8 cellular contexts compared by ENCODE assay signal in the genomic region with DNA sequence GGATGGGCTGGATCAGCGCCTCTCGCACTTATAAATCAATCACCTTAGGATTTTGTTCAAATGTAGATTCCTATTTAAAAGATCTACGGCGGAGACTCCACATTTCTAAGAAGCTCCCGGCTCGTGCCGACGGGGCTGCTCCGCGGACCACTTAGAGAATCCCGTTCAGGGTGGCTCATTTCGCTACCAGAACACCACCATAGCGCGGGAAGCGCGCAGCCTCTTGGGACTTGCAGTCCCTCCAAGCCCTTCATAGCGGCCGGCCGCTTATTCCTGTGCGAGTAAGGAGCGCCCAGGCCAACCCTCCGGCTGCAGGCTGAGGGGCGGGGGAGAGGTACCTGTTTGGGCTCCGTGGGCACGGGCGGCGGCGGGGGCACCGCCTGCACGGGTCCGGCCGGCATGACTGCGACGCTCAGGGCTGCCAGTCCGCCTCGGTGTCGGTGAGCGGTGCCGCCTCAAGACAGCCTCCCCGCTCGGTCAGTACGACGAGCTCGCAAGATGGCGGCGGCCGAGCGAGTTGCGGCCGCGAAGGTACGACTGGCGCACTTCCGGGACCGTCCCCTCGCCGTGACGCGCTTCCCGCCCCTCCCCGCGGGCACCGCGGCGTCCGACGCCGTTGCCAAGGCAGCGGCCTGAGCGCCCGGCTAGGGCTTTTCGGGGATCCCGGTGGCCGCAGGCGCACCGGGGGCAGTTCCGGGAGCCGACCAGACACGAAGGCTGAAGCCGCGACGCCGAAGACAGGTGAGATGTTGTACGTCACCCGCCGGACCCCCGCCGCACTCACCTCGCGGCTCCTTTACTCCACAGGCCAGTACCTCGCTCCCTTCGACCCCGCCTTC. TPM values are rescaled to one million over a fixed set of nuclear protein-coding genes. Genes with fewer than 3 reads are reported as not detected.
DNase-seq lines count a peak whose midpoint lies in the region; ATAC-seq and TF ChIP-seq lines count a peak whose summit lies in the region.

Gene CCDC157, plus strand, starts transcription at position 616 of the 839 bp plus-strand sequence. CDS start 8,994 bp downstream, outside the sequence.
A gene with protein sequence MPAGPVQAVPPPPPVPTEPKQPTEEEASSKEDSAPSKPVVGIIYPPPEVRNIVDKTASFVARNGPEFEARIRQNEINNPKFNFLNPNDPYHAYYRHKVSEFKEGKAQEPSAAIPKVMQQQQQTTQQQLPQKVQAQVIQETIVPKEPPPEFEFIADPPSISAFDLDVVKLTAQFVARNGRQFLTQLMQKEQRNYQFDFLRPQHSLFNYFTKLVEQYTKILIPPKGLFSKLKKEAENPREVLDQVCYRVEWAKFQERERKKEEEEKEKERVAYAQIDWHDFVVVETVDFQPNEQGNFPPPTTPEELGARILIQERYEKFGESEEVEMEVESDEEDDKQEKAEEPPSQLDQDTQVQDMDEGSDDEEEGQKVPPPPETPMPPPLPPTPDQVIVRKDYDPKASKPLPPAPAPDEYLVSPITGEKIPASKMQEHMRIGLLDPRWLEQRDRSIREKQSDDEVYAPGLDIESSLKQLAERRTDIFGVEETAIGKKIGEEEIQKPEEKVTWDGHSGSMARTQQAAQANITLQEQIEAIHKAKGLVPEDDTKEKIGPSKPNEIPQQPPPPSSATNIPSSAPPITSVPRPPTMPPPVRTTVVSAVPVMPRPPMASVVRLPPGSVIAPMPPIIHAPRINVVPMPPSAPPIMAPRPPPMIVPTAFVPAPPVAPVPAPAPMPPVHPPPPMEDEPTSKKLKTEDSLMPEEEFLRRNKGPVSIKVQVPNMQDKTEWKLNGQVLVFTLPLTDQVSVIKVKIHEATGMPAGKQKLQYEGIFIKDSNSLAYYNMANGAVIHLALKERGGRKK (minus strand): TSS at position 503 of the 839 bp plus-strand sequence. CDS start 102 bp downstream, at position 401.

- no peak for TF ChIP-seq CTCF in VCaP (conservative IDR thresholded peaks at IDR 0.05)

- H3K36me3 ChIP-seq in iPS-20b (ENCODE audit: insufficient read depth, low read depth, low read length): peaks cover 27% of the 10 kb centered on the region
- peaks cover 13 to 14% (median 14%) of the 10 kb centered on the region in 3 donors for H3K36me3 ChIP-seq in skeletal muscle tissue (ENCODE audit: control insufficient read depth in 3 of 3, insufficient read depth in 3 of 3, low read length in 3 of 3)

- H3K27ac ChIP-seq in VCaP (peak within 1 kb of the TSS; percentile 92), iPS-20b (ENCODE audit: low read length) (peak within 1 kb of the TSS; percentile 93), skeletal muscle tissue (ENCODE audit: low read depth, low read length) (peak within 1 kb of the TSS; percentile 96)

- ATAC-seq in GM18867 (IDR thresholded peaks at IDR 0.05; ENCODE audit: unreplicated experiment) (peak; percentile 91), HG03095 (IDR thresholded peaks at IDR 0.05; ENCODE audit: unreplicated experiment) (peak; percentile 88)

- no peaks in the 10 kb centered on the region for H3K9me3 ChIP-seq in iPS-20b (ENCODE audit: insufficient read depth, low read depth, low read length)
- no peaks in the 10 kb centered on the region for H3K9me3 ChIP-seq in skeletal muscle tissue (ENCODE audit: control insufficient read depth in 3 of 3, low read length in 3 of 3)

- in situ Hi-C loops in ACHN (cut with HindIII; ENCODE audit: low pct_ligation_motif_present, low pct_unique_long_range_greater_than_20kb, low sequenced_read_pairs) (no loop called here), T47D (cut with HindIII; ENCODE audit: low pct_unique_long_range_greater_than_20kb, low sequenced_read_pairs) (no loop called here)

- H3K4me1 ChIP-seq in iPS-20b (ENCODE audit: insufficient read depth, low read length): peaks cover 5% of the 10 kb centered on the region
- peaks cover 27 to 35% (median 28%) of the 10 kb centered on the region in 3 donors for H3K4me1 ChIP-seq in skeletal muscle tissue (ENCODE audit: control insufficient read depth in 3 of 3, insufficient read depth in 3 of 3, low read length in 3 of 3)

- H3K4me3 ChIP-seq in iPS-20b (ENCODE audit: low read length) (peak within 1 kb of the TSS; percentile 97), skeletal muscle tissue (ENCODE audit: low read length in 3 of 3) (peak within 1 kb of the TSS; percentile 85 to 95 (median 90))

- no peaks in the 10 kb centered on the region for H3K27me3 ChIP-seq in iPS-20b (ENCODE audit: insufficient read depth, low read length)
- peaks cover 0 to 4% (median 0%) of the 10 kb centered on the region in 3 donors for H3K27me3 ChIP-seq in skeletal muscle tissue (ENCODE audit: control insufficient read depth in 3 of 3, insufficient read depth in 3 of 3, low read length in 3 of 3)

- H3K9ac ChIP-seq in iPS-20b (ENCODE audit: low read depth, low read length) (peak within 1 kb of the TSS; percentile 95), skeletal muscle tissue (ENCODE audit: low read depth in 1 of 3, low read length in 3 of 3) (peak within 1 kb of the TSS; percentile 89 to 99 (median 95))

- DNase-seq in ACHN (peak; percentile 86), NCI-H2171 (lab: John Stamatoyannopoulos, UW) (peak; percentile 91), T47D (ENCODE audit: low read depth in 1 of 2, low spot score in 1 of 2) (peak; percentile 62 to 84)

RNA-seq across cellular contexts. Expression of gene CCDC157, which starts in this region (rescaled TPM):
- total RNA-seq in skeletal muscle tissue: 1.0 TPM

RNA-seq across cellular contexts. Expression of the second gene that starts in this region (rescaled TPM):
- 18.8 TPM for total RNA-seq in skeletal muscle tissue

Comparison
In these comparisons a context has a peak if more than half of its experiments do, and no peak if none do; other contexts are left out.
1. Peak in every context shown above with its lines: DNase-seq, ATAC-seq, H3K4me3 ChIP-seq and H3K27ac ChIP-seq.